Comparison of ENCODE assay signal across 15 cellular contexts in genomic region chr14:67447033-67447381, GRCh38. TPM values are rescaled to one million over a fixed set of nuclear protein-coding genes. Genes with fewer than 3 reads are reported as not detected.
"Had no signal": no experiment of that assay in that cellular context is flagged by ENCODE, and none has a peak within 500 bp of the region (broad histone marks: within the 10 kb centered on the region; RNA-seq: fewer than 3 reads in every experiment).

No MANE protein-coding gene starts in this region.

- H3K4me3 ChIP-seq: lung, stomach, thoracic aorta, uterus had no signal

- H3K27me3 ChIP-seq: stomach, uterus had no signal

- FAIRE-seq: bronchial epithelial cell, endothelial cell of umbilical vein, frontal cortex had no signal

- DNase-seq: activated CD4-positive, alpha-beta T cell treated with anti-CD3 and anti-CD28 coated beads for 48 hours; activated CD8-positive, alpha-beta memory T cell treated with anti-CD3 and anti-CD28 coated beads, Interleukin-2, amount 50 U/mL, for 48 hours; activated CD8-positive, alpha-beta T cell treated with anti-CD3 and anti-CD28 coated beads, Interleukin-2, amount 10 ng/mL, durations not matched to agents 7 days and 5 days; activated naive CD4-positive, alpha-beta T cell; kidney glomerular epithelial cell; natural killer cell; stimulated activated CD4-positive, alpha-beta T cell treated with anti-CD3 and anti-CD28 coated beads, Interleukin-15, amount 100 ng/mL, for 24 hours; stimulated activated CD4-positive, alpha-beta T cell treated with anti-CD3 and anti-CD28 coated beads, Interleukin-4, amount 100 ng/mL, for 24 hours; stomach; uterus had no signal

- H3K9me3 ChIP-seq: stomach, thoracic aorta, uterus had no signal

- H3K36me3 ChIP-seq: stomach, thoracic aorta, uterus had no signal

- ATAC-seq: activated CD8-positive, alpha-beta T cell treated with anti-CD3 and anti-CD28 coated beads, Interleukin-2, amount 10 ng/mL, durations not matched to agents 7 days and 5 days had no signal

- H3K27ac ChIP-seq: stomach, thoracic aorta, uterus had no signal

- H3K4me1 ChIP-seq: uterus had no signal

RNA-seq across cellular contexts. Expression of gene PLEK2, which starts 35.0 kb away (rescaled TPM):
- total RNA-seq: activated CD8-positive, alpha-beta T cell treated with anti-CD3 and anti-CD28 coated beads, Interleukin-2, amount 10 ng/mL, durations not matched to agents 7 days and 5 days; natural killer cell had no signal

RNA-seq across cellular contexts. Expression of gene TMEM229B, which starts 41.5 kb away (rescaled TPM):
- total RNA-seq: endothelial cell of umbilical vein had no signal
